ENCODE assay signal across 8 cellular contexts in genomic region chr2:38601463-38602135, GRCh38. TPM values are rescaled to one million over a fixed set of nuclear protein-coding genes. Genes with fewer than 3 reads are reported as not detected.
DNase-seq lines count a peak whose midpoint lies in the region; ATAC-seq lines count a peak whose summit lies in the region.

No MANE protein-coding gene starts in this region.

- H3K27me3 ChIP-seq in iPS-18a (ENCODE audit: control insufficient read depth, insufficient read depth, low read length): no peaks in the 10 kb centered on the region

- ATAC-seq in HG03095 (IDR thresholded peaks at IDR 0.05; ENCODE audit: unreplicated experiment): no peak
- ATAC-seq in GM21576 (IDR thresholded peaks at IDR 0.05; ENCODE audit: unreplicated experiment): no peak
- ATAC-seq in HG03045 (IDR thresholded peaks at IDR 0.05; ENCODE audit: unreplicated experiment): no peak

- peak overlapping the region; percentile 89 for H3K4me3 Mint-ChIP-seq in activated naive CD8-positive, alpha-beta T cell

- DNase-seq in Daoy (ENCODE audit: low read depth): peak; percentile 15
- peak; percentile 61 for DNase-seq in HT-29 (ENCODE audit: low spot score)
- peak; percentile 51 for DNase-seq in stimulated activated CD8-positive, alpha-beta memory T cell treated with anti-CD3 and anti-CD28 coated beads, Interleukin-4, amount 100 ng/mL, for 48 hours

- peaks cover 49% of the 10 kb centered on the region for H3K4me1 Mint-ChIP-seq in activated naive CD8-positive, alpha-beta T cell (ENCODE audit: low read depth)

- H3K27ac Mint-ChIP-seq in activated naive CD8-positive, alpha-beta T cell: peak overlapping the region; percentile 64

- H3K27ac ChIP-seq in iPS-18a (ENCODE audit: low read length): peak overlapping the region; percentile 29

- H3K9ac ChIP-seq in iPS-18a (ENCODE audit: low read length): peak overlapping the region; percentile 91

- H3K36me3 Mint-ChIP-seq in activated naive CD8-positive, alpha-beta T cell: peaks cover under 1% of the 10 kb centered on the region

- H3K4me1 ChIP-seq in iPS-18a (ENCODE audit: control insufficient read depth, low read depth, low read length): peaks cover 25% of the 10 kb centered on the region

- H3K36me3 ChIP-seq in iPS-18a (ENCODE audit: control insufficient read depth, low read depth, low read length): no peaks in the 10 kb centered on the region

- no peaks in the 10 kb centered on the region for H3K9me3 Mint-ChIP-seq in activated naive CD8-positive, alpha-beta T cell (ENCODE audit: low read depth)

- no peaks in the 10 kb centered on the region for H3K27me3 Mint-ChIP-seq in activated naive CD8-positive, alpha-beta T cell

- H3K4me3 ChIP-seq in iPS-18a (ENCODE audit: low read length): peak overlapping the region; percentile 93

- H3K9me3 ChIP-seq in iPS-18a (ENCODE audit: control insufficient read depth, low read depth, low read length): no peaks in the 10 kb centered on the region

RNA-seq across cellular contexts. Expression of gene HNRNPLL, which starts 1.1 kb away (rescaled TPM):
- 46.9 and 52.7 TPM in 2 replicates for total RNA-seq in Daoy (2014; rRNA removed; shearing (Covaris generic))
- 24.7 and 32.4 TPM in 2 replicates for total RNA-seq in HT-29 (2014; rRNA removed; shearing (Covaris generic))
